In the genomic region with DNA sequence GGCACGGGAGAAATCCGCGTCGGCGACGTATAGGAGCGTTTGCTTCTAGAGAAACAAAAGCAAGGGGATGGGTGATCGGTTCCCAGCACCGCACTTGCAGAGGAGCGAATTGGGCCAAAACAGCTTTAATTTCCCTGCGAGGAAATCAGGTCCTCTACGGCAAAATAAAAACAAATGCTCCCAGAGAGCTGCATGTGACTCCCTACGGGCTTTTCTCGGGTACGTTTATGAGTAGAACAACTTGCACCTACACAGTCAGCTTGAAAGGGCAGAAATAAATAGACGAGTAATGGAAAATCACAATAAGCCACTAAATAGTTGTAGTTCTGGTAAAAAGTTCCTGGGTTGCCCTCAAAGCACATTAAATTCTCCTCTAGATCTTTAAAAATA, we compare ENCODE assay signal across 11 cellular contexts. TPM values are rescaled to one million over a fixed set of nuclear protein-coding genes. Genes with fewer than 3 reads are reported as not detected.
A peak's percentile ranks its signal among the peaks of the same experiment; 100 is the strongest.
DNase-seq lines count a peak whose midpoint lies in the region; ATAC-seq and TF ChIP-seq lines count a peak whose summit lies in the region.
"Had no signal": no experiment of that assay in that cellular context is flagged by ENCODE, and none has a peak within 500 bp of the region (broad histone marks: within the 10 kb centered on the region; RNA-seq: fewer than 3 reads in every experiment).

No MANE protein-coding gene starts in this region.

- in situ Hi-C loops in gastrocnemius medialis (cut with MboI; ENCODE audit: low sequenced_read_pairs in 4 of 4) = no loop called here

- H3K79me2 ChIP-seq in fibroblast of lung (ENCODE audit: control insufficient read depth, insufficient read depth, low read length) = no peaks in the 10 kb centered on the region

- no peaks in the 10 kb centered on the region for H4K20me1 ChIP-seq in fibroblast of lung (ENCODE audit: control insufficient read depth, extremely low read depth, insufficient read depth, low read length)

- intact Hi-C loops in gastrocnemius medialis (cut with DNase I; ENCODE audit: low total_unique reads) = no loop called here

- H2AFZ ChIP-seq in fibroblast of lung (ENCODE audit: low read length) = no peak overlapping the region

- H3K4me2 ChIP-seq in fibroblast of lung (ENCODE audit: extremely low read depth, insufficient read depth, low read length) = peak overlapping the region; percentile 44

- no peaks in the 10 kb centered on the region for H3K36me3 ChIP-seq in RWPE2 (ENCODE audit: low read depth)
- H3K36me3 ChIP-seq in fibroblast of lung (ENCODE audit: control insufficient read depth, insufficient read depth, low read length) = no peaks in the 10 kb centered on the region
- H3K36me3 ChIP-seq in gastrocnemius medialis = no peaks in the 10 kb centered on the region
- H3K36me3 ChIP-seq: transverse colon had no signal

- TF ChIP-seq CTCF in RWPE2 (IDR thresholded peaks at IDR 0.05; ENCODE audit: poor library complexity, severe bottlenecking) = no peak
- TF ChIP-seq CTCF in fibroblast of lung (conservative IDR thresholded peaks at IDR 0.05 in 1 of 2, IDR thresholded peaks at IDR 0.05 in 1 of 2; ENCODE audit: low read depth in 1 of 2, low read length in 2 of 2) = no peak
- TF ChIP-seq CTCF in gastrocnemius medialis (IDR thresholded peaks at IDR 0.05 in 4 of 5, conservative IDR thresholded peaks at IDR 0.05 in 1 of 5) = no peak
- TF ChIP-seq CTCF in omental fat pad (IDR thresholded peaks at IDR 0.05) = no peak

- H3K27ac ChIP-seq in RWPE2 (ENCODE audit: poor library complexity, severe bottlenecking) (no peak overlapping the region), fibroblast of lung (ENCODE audit: insufficient read depth, low read length) (no peak overlapping the region), gastrocnemius medialis (no peak overlapping the region)
- H3K27ac ChIP-seq: 22Rv1, transverse colon had no signal

- H3K4me3 ChIP-seq in RWPE2 (ENCODE audit: severe bottlenecking) = peak overlapping the region; percentile 23
- peak overlapping the region in 1 of 4 experiments; percentile 15 for H3K4me3 ChIP-seq in fibroblast of lung (replicated peaks in 1 of 4; ENCODE audit: control extremely low read depth in 1 of 4, insufficient read depth in 1 of 4, low read depth in 3 of 4, low read length in 4 of 4)
- H3K4me3 ChIP-seq in gastrocnemius medialis = peak overlapping the region; percentile 35 to 48 (median 41)

- no peak for ATAC-seq in RWPE2 (ENCODE audit: low read depth)
- no peak for ATAC-seq in gastrocnemius medialis
- ATAC-seq in omental fat pad (ENCODE audit: low FRiP score) = no peak

- H3K9me3 ChIP-seq in RWPE2 (ENCODE audit: severe bottlenecking) (no peaks in the 10 kb centered on the region), fibroblast of lung (ENCODE audit: control insufficient read depth, insufficient read depth, low read depth, low read length) (no peaks in the 10 kb centered on the region), gastrocnemius medialis (no peaks in the 10 kb centered on the region)
- H3K9me3 ChIP-seq: transverse colon had no signal

- H3K4me1 ChIP-seq in RWPE2 (ENCODE audit: insufficient read depth, poor library complexity, severe bottlenecking) (no peaks in the 10 kb centered on the region), fibroblast of lung (ENCODE audit: control insufficient read depth, extremely low read depth, insufficient read depth, low read length) (peaks cover 4% of the 10 kb centered on the region), gastrocnemius medialis (peaks cover 6 to 14% of the 10 kb centered on the region in 2 donors)

- no peak overlapping the region for H3K9ac ChIP-seq in fibroblast of lung (ENCODE audit: insufficient read depth, low read length)

- H3K27me3 ChIP-seq in RWPE2 (ENCODE audit: insufficient read depth, poor library complexity, severe bottlenecking) = no peaks in the 10 kb centered on the region
- peaks cover 51% of the 10 kb centered on the region for H3K27me3 ChIP-seq in fibroblast of lung (ENCODE audit: control insufficient read depth, insufficient read depth, low read length)
- peaks cover 66 to 80% (median 77%) of the 10 kb centered on the region in 3 donors for H3K27me3 ChIP-seq in gastrocnemius medialis

- DNase-seq in DMS 273 treated with DMSO at 0.1 percent for 48 hours (lab: John Stamatoyannopoulos, UW) (peak; percentile 42), DMS 273 (lab: John Stamatoyannopoulos, UW; ENCODE audit: unreplicated experiment) (no peak), RWPE2 (ENCODE audit: low spot score) (no peak), fibroblast of lung (ENCODE audit: low read depth in 2 of 2) (no peak), gastrocnemius medialis (no peak), SW480 (ENCODE audit: low spot score) (no peak), kidney glomerular epithelial cell (lab: John Stamatoyannopoulos, UW) (no peak), omental fat pad (ENCODE audit: low spot score) (no peak)
- DNase-seq: activated T-cell treated with anti-CD3 and anti-CD28 coated beads, Interleukin-2, amount 50 U/mL, for 4 hours; transverse colon had no signal

- no peak for TF ChIP-seq POLR2A in gastrocnemius medialis (IDR thresholded peaks at IDR 0.05)

RNA-seq across cellular contexts. Expression of a gene that starts 1.2 kb away (rescaled TPM):
- not detected in 2 replicates for total RNA-seq in fibroblast of lung
- not detected in 2 replicates for polyA plus RNA-seq in fibroblast of lung
- not detected in 2 replicates for polyA plus RNA-seq in fibroblast of lung (2012)
- polyA minus RNA-seq in fibroblast of lung (ENCODE audit: low replicate concordance) = not detected in 2 replicates
- not detected for total RNA-seq in gastrocnemius medialis
- total RNA-seq in omental fat pad = not detected
- total RNA-seq: activated T-cell treated with anti-CD3 and anti-CD28 coated beads, Interleukin-2, amount 50 U/mL, for 4 hours; transverse colon had no signal
